In genomic region chr9:132487351-132487791, GRCh38 we compare ENCODE assay signal across 18 cellular contexts.
A peak's percentile ranks its signal among the peaks of the same experiment; 100 is the strongest.
DNase-seq lines count a peak whose midpoint lies in the region; ATAC-seq and TF ChIP-seq lines count a peak whose summit lies in the region.
"Had no signal": no experiment of that assay in that cellular context is flagged by ENCODE, and none has a peak within 500 bp of the region (broad histone marks: within the 10 kb centered on the region; RNA-seq: fewer than 3 reads in every experiment).

No MANE protein-coding gene starts in this region.

- H3K9me3 Mint-ChIP-seq in activated CD8-positive, alpha-beta memory T cell treated with anti-CD3 and anti-CD28 coated beads, Interleukin-2, amount 10 ng/mL, durations not matched to agents 7 days and 5 days (ENCODE audit: low read depth) = no peaks in the 10 kb centered on the region
- H3K9me3 Mint-ChIP-seq in IgD-negative memory B cell = no peaks in the 10 kb centered on the region
- no peaks in the 10 kb centered on the region for H3K9me3 Mint-ChIP-seq in activated naive CD4-positive, alpha-beta T cell treated with anti-CD3 and anti-CD28 coated beads, Interleukin-2, amount 50 U/mL, for 72 hours
- peaks cover 8% of the 10 kb centered on the region for H3K9me3 Mint-ChIP-seq in nephron progenitor cell
- H3K9me3 Mint-ChIP-seq: activated B cell treated with CpG ODN at 0.5 μM for 24 hours; HFFc6; stimulated activated memory B cell treated with anti-CD40 and anti-IgM and Interleukin-4, amounts not matched to agents 10 μg/mL and 1 μg/mL and 100 μg/mL, for 72 hours had no signal

- peak overlapping the region; percentile 81 for H3K27ac Mint-ChIP-seq in activated CD8-positive, alpha-beta memory T cell treated with anti-CD3 and anti-CD28 coated beads, Interleukin-2, amount 10 ng/mL, durations not matched to agents 7 days and 5 days
- peak overlapping the region in 2 of 3 donors; percentile 6 to 62 for H3K27ac Mint-ChIP-seq in IgD-negative memory B cell
- H3K27ac Mint-ChIP-seq in activated naive CD4-positive, alpha-beta T cell treated with anti-CD3 and anti-CD28 coated beads, Interleukin-2, amount 50 U/mL, for 72 hours = peak overlapping the region in 1 of 2 donors; percentile 75
- H3K27ac Mint-ChIP-seq in nephron progenitor cell = peak overlapping the region; percentile 52
- H3K27ac Mint-ChIP-seq: activated B cell treated with CpG ODN at 0.5 μM for 24 hours; HFFc6; nephron; stimulated activated memory B cell treated with anti-CD40 and anti-IgM and Interleukin-4, amounts not matched to agents 10 μg/mL and 1 μg/mL and 100 μg/mL, for 72 hours had no signal

- H3K27me3 Mint-ChIP-seq in activated CD8-positive, alpha-beta memory T cell treated with anti-CD3 and anti-CD28 coated beads, Interleukin-2, amount 10 ng/mL, durations not matched to agents 7 days and 5 days = peaks cover 75% of the 10 kb centered on the region
- H3K27me3 Mint-ChIP-seq in IgD-negative memory B cell (peaks cover 57% of the 10 kb centered on the region), nephron progenitor cell (ENCODE audit: low read depth, poor library complexity) (peaks cover 16% of the 10 kb centered on the region)

- peaks cover 9% of the 10 kb centered on the region; the same call in 1 of the 2 replicates for H3K27me3 ChIP-seq in HAP-1 (ENCODE audit: low read depth)

- no peaks in the 10 kb centered on the region for H3K36me3 ChIP-seq in HAP-1 (replicated peaks)
- H3K36me3 ChIP-seq: tibial nerve had no signal

- no peak for TF ChIP-seq CTCF in nephron progenitor cell (IDR thresholded peaks at IDR 0.05)

- no peak overlapping the region for H3K4me3 ChIP-seq in HAP-1
- H3K4me3 ChIP-seq: A549, tibial nerve had no signal

- peak; percentile 65 for ATAC-seq in activated CD8-positive, alpha-beta memory T cell treated with anti-CD3 and anti-CD28 coated beads, Interleukin-2, amount 10 ng/mL, durations not matched to agents 7 days and 5 days
- peak; percentile 77 to 86 for ATAC-seq in activated naive CD4-positive, alpha-beta T cell treated with anti-CD3 and anti-CD28 coated beads, Interleukin-2, amount 50 U/mL, for 72 hours
- ATAC-seq: A549 had no signal

- CTCF ChIA-PET in activated CD8-positive, alpha-beta memory T cell treated with anti-CD3 and anti-CD28 coated beads, Interleukin-2, amount 10 ng/mL, durations not matched to agents 7 days and 5 days (lab: Charles Lee) = interaction anchor here (0.6 to 1.8 kb wide), 5 partner anchors 20 to 315 kb away, joined by 3 to 8 read pairs (median 4); partner anchors contain the start of gene CFAP77

- H3K4me1 Mint-ChIP-seq in activated CD8-positive, alpha-beta memory T cell treated with anti-CD3 and anti-CD28 coated beads, Interleukin-2, amount 10 ng/mL, durations not matched to agents 7 days and 5 days = peaks cover 21% of the 10 kb centered on the region
- H3K4me1 Mint-ChIP-seq in IgD-negative memory B cell (peaks cover 2 to 7% (median 4%) of the 10 kb centered on the region in 3 donors), nephron progenitor cell (peaks cover 70% of the 10 kb centered on the region)
- H3K4me1 Mint-ChIP-seq: activated B cell treated with CpG ODN at 0.5 μM for 24 hours had no signal

- no peaks in the 10 kb centered on the region for H3K36me3 Mint-ChIP-seq in activated CD8-positive, alpha-beta memory T cell treated with anti-CD3 and anti-CD28 coated beads, Interleukin-2, amount 10 ng/mL, durations not matched to agents 7 days and 5 days
- no peaks in the 10 kb centered on the region for H3K36me3 Mint-ChIP-seq in IgD-negative memory B cell
- H3K36me3 Mint-ChIP-seq in activated naive CD4-positive, alpha-beta T cell treated with anti-CD3 and anti-CD28 coated beads, Interleukin-2, amount 50 U/mL, for 72 hours = no peaks in the 10 kb centered on the region
- no peaks in the 10 kb centered on the region for H3K36me3 Mint-ChIP-seq in nephron progenitor cell (ENCODE audit: low read depth)
- H3K36me3 Mint-ChIP-seq: stimulated activated memory B cell treated with anti-CD40 and anti-IgM and Interleukin-4, amounts not matched to agents 10 μg/mL and 1 μg/mL and 100 μg/mL, for 72 hours had no signal

- H3K9me3 ChIP-seq in HAP-1 = no peaks in the 10 kb centered on the region
- H3K9me3 ChIP-seq: A549, tibial nerve had no signal

- in situ Hi-C loops in G401 (cut with HindIII; ENCODE audit: low sequenced_read_pairs) (no loop called here), HAP-1 (cut with MboI; ENCODE audit: low sequenced_read_pairs) (no loop called here)

- H3K4me3 Mint-ChIP-seq in activated CD8-positive, alpha-beta memory T cell treated with anti-CD3 and anti-CD28 coated beads, Interleukin-2, amount 10 ng/mL, durations not matched to agents 7 days and 5 days = peak overlapping the region; percentile 48
- H3K4me3 Mint-ChIP-seq in IgD-negative memory B cell (peak overlapping the region in 2 of 4 donors; percentile 12 to 54), nephron progenitor cell (peak overlapping the region; percentile 32)
- H3K4me3 Mint-ChIP-seq: activated B cell treated with CpG ODN at 0.5 μM for 24 hours; HFFc6; stimulated activated memory B cell treated with anti-CD40 and anti-IgM and Interleukin-4, amounts not matched to agents 10 μg/mL and 1 μg/mL and 100 μg/mL, for 72 hours had no signal

- DNase-seq in activated CD8-positive, alpha-beta memory T cell treated with anti-CD3 and anti-CD28 coated beads, Interleukin-2, amount 10 ng/mL, durations not matched to agents 7 days and 5 days = peak; percentile 59
- DNase-seq in activated CD8-positive, alpha-beta memory T cell treated with anti-CD3 and anti-CD28 coated beads, Interleukin-2, amount 50 U/mL, for 48 hours = no peak
- no peak for DNase-seq in activated naive CD4-positive, alpha-beta T cell treated with anti-CD3 and anti-CD28 coated beads, Interleukin-2, amount 50 U/mL, for 72 hours (ENCODE audit: low spot score in 2 of 2)
- DNase-seq in nephron progenitor cell = no peak
- no peak for DNase-seq in SIG-M5 treated with dmso at 0.1 percent for 504 hours (lab: John Stamatoyannopoulos, UW; ENCODE audit: unreplicated experiment)
- DNase-seq in G401 (ENCODE audit: low spot score) = no peak
- DNase-seq in HAP-1 (ENCODE audit: low spot score in 2 of 2) = no peak
- DNase-seq: activated B cell treated with CpG ODN at 0.5 μM for 24 hours, DMS79, HFFc6, hypothalamus, NCI-H1092 treated with DMSO at 0.1 percent for 48 hours, SHP77 had no signal

- H3K4me1 ChIP-seq in HAP-1 = peaks cover 13% of the 10 kb centered on the region
- H3K4me1 ChIP-seq: A549, tibial nerve had no signal
